26 cellular contexts compared by ENCODE assay signal in genomic region chr10:92920866-92921265, GRCh38.
A peak's percentile ranks its signal among the peaks of the same experiment; 100 is the strongest.
DNase-seq lines count a peak whose midpoint lies in the region; ATAC-seq, FAIRE-seq and TF ChIP-seq lines count a peak whose summit lies in the region.
"Had no signal": no experiment of that assay in that cellular context is flagged by ENCODE, and none has a peak within 500 bp of the region (broad histone marks: within the 10 kb centered on the region; RNA-seq: fewer than 3 reads in every experiment).

No MANE protein-coding gene starts in this region.

- H3K27me3 ChIP-seq in HCT116 (ENCODE audit: insufficient read depth, low read length) (no peaks in the 10 kb centered on the region), K562 (ENCODE audit: control insufficient read depth in 2 of 2, insufficient read depth in 2 of 2, low read length in 2 of 2) (no peaks in the 10 kb centered on the region), body of pancreas (no peaks in the 10 kb centered on the region)
- H3K27me3 ChIP-seq: BE2C, BLaER1 had no signal

- H3K36me3 ChIP-seq in HCT116 (ENCODE audit: control insufficient read depth in 1 of 2, insufficient read depth in 2 of 2, low read length in 2 of 2) (no peaks in the 10 kb centered on the region), K562 (ENCODE audit: control insufficient read depth, insufficient read depth, low read length) (peaks cover 13% of the 10 kb centered on the region), body of pancreas (replicated peaks in 1 of 2; ENCODE audit: insufficient read depth in 1 of 2, low read depth in 2 of 2) (no peaks in the 10 kb centered on the region)
- H3K36me3 ChIP-seq: BE2C had no signal

- no peak overlapping the region for H2AFZ ChIP-seq in HCT116 (ENCODE audit: low read depth, low read length, poor library complexity, severe bottlenecking)
- no peak overlapping the region for H2AFZ ChIP-seq in K562 (ENCODE audit: low read depth, low read length)

- H3K9me2 ChIP-seq in HCT116 (ENCODE audit: insufficient read depth), result no peaks in the 10 kb centered on the region

- DNase-seq in HCT116 (ENCODE audit: low read depth, low spot score), result no peak
- DNase-seq in K562 (ENCODE audit: extremely low read depth in 1 of 4, low spot score in 3 of 4), result no peak
- no peak for DNase-seq in HT-29 (ENCODE audit: low spot score)
- DNase-seq in body of pancreas, result no peak
- no peak for DNase-seq in SW 1271 (lab: John Stamatoyannopoulos, UW)
- DNase-seq: 8988T; ACHN; BE2C; C1 segment of cervical spinal cord; CD4-positive, alpha-beta memory T cell; CD4-positive, CD25-positive, alpha-beta regulatory T cell; CD8-positive, alpha-beta memory T cell; COR-L47; DMS 273 treated with DMSO at 0.1 percent for 48 hours; DMS153; DMS53; DMS79; DND-41; EL; GDM1 had no signal

- FAIRE-seq in K562 (lab: Jason Lieb, UNC) (no peak), islet of Langerhans (lab: Jason Lieb, UNC) (peak; percentile 30)
- FAIRE-seq: A204.1, GM12878, GM12892, GM18507 had no signal

- H3K9me3 ChIP-seq in HCT116 (ENCODE audit: control insufficient read depth in 1 of 2, insufficient read depth in 1 of 2, low read depth in 1 of 2, low read length in 2 of 2) (peaks cover 5 to 9% of the 10 kb centered on the region in 2 experiments; a peak in 2 of 4 replicates), K562 (replicated peaks; ENCODE audit: control insufficient read depth, insufficient read depth, low read depth, low read length) (no peaks in the 10 kb centered on the region), body of pancreas (no peaks in the 10 kb centered on the region)
- H3K9me3 ChIP-seq: BE2C had no signal

- no TSS peak for BruUV-seq in HCT116 (replicated peaks; lab: Mats Ljungman, UMichigan)
- BruUV-seq in K562 (replicated peaks; lab: Mats Ljungman, UMichigan), result no TSS peak

- H3K4me3 ChIP-seq in HCT116 (replicated peaks in 1 of 2; ENCODE audit: low read depth in 1 of 2, low read length in 2 of 2) (no peak overlapping the region), K562 (no peak overlapping the region), body of pancreas (no peak overlapping the region)
- H3K4me3 ChIP-seq: BLaER1, GM12878 had no signal

- no peak overlapping the region for H3K9ac ChIP-seq in HCT116 (ENCODE audit: low read length)
- no peak overlapping the region for H3K9ac ChIP-seq in K562 (ENCODE audit: insufficient read depth in 1 of 2, low read depth in 2 of 2, low read length in 2 of 2)
- H3K9ac ChIP-seq: BLaER1 had no signal

- no peak for TF ChIP-seq EP300 in K562 (IDR thresholded peaks at IDR 0.05; ENCODE audit: low read length)

- intact Hi-C loops in HCT116 (cut with micrococcal nuclease), result no loop called here
- intact Hi-C loops in K562 (cut with micrococcal nuclease), result no loop called here
- intact Hi-C loops in body of pancreas (cut with DNase I), result no loop called here

- H4K20me1 ChIP-seq in HCT116 (ENCODE audit: insufficient read depth) (no peaks in the 10 kb centered on the region), K562 (replicated peaks; ENCODE audit: control insufficient read depth, insufficient read depth, low read length) (no peaks in the 10 kb centered on the region)
- H4K20me1 ChIP-seq: BLaER1 had no signal

- H3K79me2 ChIP-seq in HCT116 (ENCODE audit: insufficient read depth, low read length), result no peaks in the 10 kb centered on the region
- H3K79me2 ChIP-seq in K562 (ENCODE audit: control insufficient read depth, insufficient read depth, low read length), result no peaks in the 10 kb centered on the region

- H3K4me1 ChIP-seq in HCT116 (ENCODE audit: control insufficient read depth in 1 of 2, insufficient read depth in 2 of 2, low read length in 2 of 2) (no peaks in the 10 kb centered on the region), K562 (replicated peaks in 1 of 2; ENCODE audit: control insufficient read depth in 2 of 2, insufficient read depth in 2 of 2, low read length in 2 of 2) (no peaks in the 10 kb centered on the region), body of pancreas (no peaks in the 10 kb centered on the region)
- H3K4me1 ChIP-seq: BE2C, BLaER1 had no signal

- H3K4me2 ChIP-seq in HCT116 (ENCODE audit: low read length) (no peak overlapping the region), K562 (ENCODE audit: insufficient read depth, low read length) (no peak overlapping the region)
- H3K4me2 ChIP-seq: BLaER1 had no signal

- no peak for TF ChIP-seq RAD21 in HCT116 (IDR thresholded peaks at IDR 0.05; ENCODE audit: low read depth)
- TF ChIP-seq RAD21 in K562 (CRISPR knock-in tag; conservative IDR thresholded peaks at IDR 0.05 in 1 of 2, IDR thresholded peaks at IDR 0.05 in 1 of 2), result no peak

- TF ChIP-seq CTCF in HCT116 (IDR thresholded peaks at IDR 0.05 in 2 of 3, conservative IDR thresholded peaks at IDR 0.05 in 1 of 3; ENCODE audit: borderline replicate concordance in 1 of 3, insufficient read depth in 1 of 3, low read depth in 2 of 3, low read length in 2 of 3), result no peak
- no peak for TF ChIP-seq CTCF in K562 (IDR thresholded peaks at IDR 0.05 in 2 of 3, conservative IDR thresholded peaks at IDR 0.05 in 1 of 3; ENCODE audit: insufficient read depth in 2 of 3, low read depth in 1 of 3, low read length in 3 of 3)
- TF ChIP-seq CTCF in body of pancreas (IDR thresholded peaks at IDR 0.05), result no peak

- H3K9me1 ChIP-seq in K562 (ENCODE audit: control insufficient read depth, insufficient read depth, low read length), result no peaks in the 10 kb centered on the region

- RAD21 ChIA-PET in HCT116 (lab: Charles Lee; ENCODE audit: low non-redundant PET in 1 of 2, low total read pairs in 2 of 2, uncharacterized antibody in 2 of 2, unreplicated experiment in 2 of 2), result no interaction called here

- CTCF ChIA-PET in HCT116 (lab: Charles Lee), result no interaction called here
- CTCF ChIA-PET in K562 (lab: Yijun Ruan, JAX; ENCODE audit: low intra/inter-chr PET ratio), result no interaction called here

- POLR2A ChIA-PET in HCT116 (lab: Charles Lee), result no interaction called here
- POLR2A ChIA-PET in K562 (lab: Yijun Ruan, JAX), result no interaction called here

- H3K27ac ChIP-seq in HCT116 (ENCODE audit: low read depth, low read length) (no peak overlapping the region), K562 (ENCODE audit: extremely low read depth, low read depth, low read length) (no peak overlapping the region), body of pancreas (no peak overlapping the region)
- H3K27ac ChIP-seq: BLaER1 had no signal

- ATAC-seq in HCT116, result no peak
- ATAC-seq in K562, result no peak
- ATAC-seq in body of pancreas, result no peak
- ATAC-seq: GM12878 had no signal

- TF ChIP-seq POLR2A in HCT116 (IDR thresholded peaks at IDR 0.05; ENCODE audit: borderline replicate concordance, extremely low read depth, insufficient read depth, insufficient read length) (no peak), K562 (conservative IDR thresholded peaks at IDR 0.05) (no peak), body of pancreas (IDR thresholded peaks at IDR 0.05) (no peak)

- in situ Hi-C loops in K562 (cut with MboI), result no loop called here

TF ChIP-seq in HCT116, 20 proteins besides CTCF, POLR2A, EP300 and RAD21:
- TF ChIP-seq CEBPB (IDR thresholded peaks at IDR 0.05; ENCODE audit: low read depth) (no peak), CBX3 (IDR thresholded peaks at IDR 0.05; ENCODE audit: low read depth) (peak; percentile 25; the same call in 1 of the 2 replicates)

TF ChIP-seq in K562, 482 proteins besides CTCF, POLR2A, EP300 and RAD21:
- TF ChIP-seq TCFL5 (CRISPR knock-in tag; conservative IDR thresholded peaks at IDR 0.05), result no peak
- TF ChIP-seq ZNF507 (tag; conservative IDR thresholded peaks at IDR 0.05), result peak; percentile 81
- peak; percentile 25 for TF ChIP-seq RBM25 (IDR thresholded peaks at IDR 0.05; ENCODE audit: low read depth, low read length, severe bottlenecking)
TF ChIP-seq in K562: peak in this region for 2.

Comparison
In these comparisons a context has a peak if more than half of its experiments do, and no peak if none do; other contexts are left out.
1. Of the 22 proteins assayed by ChIP-seq in both K562 and HCT116: peak only in K562: none; only in HCT116: CBX3; in both: none; in neither: 21.